ENCODE assay signal across 15 cellular contexts in the genomic region with DNA sequence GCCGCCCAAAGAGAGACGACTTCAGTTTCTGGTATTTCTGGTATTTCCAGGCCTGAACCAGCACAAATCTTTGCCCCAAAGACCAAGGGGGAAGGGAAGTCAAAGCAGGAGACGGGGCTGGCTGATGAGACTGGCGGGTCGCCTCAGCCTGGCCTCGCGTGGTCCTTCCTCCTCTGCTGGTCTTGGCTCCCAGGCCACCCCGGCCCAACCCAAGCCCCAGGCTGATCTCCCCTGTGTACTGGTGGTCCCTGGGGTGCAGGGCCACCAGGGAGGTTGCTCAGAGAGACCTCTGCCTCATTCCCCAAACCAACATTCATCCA. TPM values are rescaled to one million over a fixed set of nuclear protein-coding genes. Genes with fewer than 3 reads are reported as not detected.
"Had no signal": no experiment of that assay in that cellular context is flagged by ENCODE, and none has a peak within 500 bp of the region (broad histone marks: within the 10 kb centered on the region; RNA-seq: fewer than 3 reads in every experiment).

No MANE protein-coding gene starts in this region.

- H3K27ac ChIP-seq: esophagus muscularis mucosa, tibial artery had no signal

- H3K9me3 ChIP-seq: esophagus muscularis mucosa, tibial artery had no signal

- H3K4me3 ChIP-seq: esophagus muscularis mucosa, skin epidermis, tibial artery had no signal

- H3K27ac Mint-ChIP-seq: activated naive CD8-positive, alpha-beta T cell treated with anti-CD3 and anti-CD28 coated beads, Interleukin-2, amount 10 ng/mL, durations not matched to agents 7 days and 5 days; T-helper 2 cell treated with Interferon-gamma antibody and Interleukin-4, amounts not matched to agents 5 μg/mL and 100 μg/mL, for 36 hours had no signal

- H3K9me3 Mint-ChIP-seq: activated naive CD8-positive, alpha-beta T cell treated with anti-CD3 and anti-CD28 coated beads, Interleukin-2, amount 10 ng/mL, durations not matched to agents 7 days and 5 days; activated T-cell treated with anti-CD3 and anti-CD28 coated beads, Interleukin-2, amount 50 U/mL, for 4 hours; stimulated activated effector memory CD8-positive, alpha-beta T cell treated with anti-CD3 and anti-CD28 coated beads, Interleukin-12 subunit alpha, Interleukin-12 subunit beta, amount 100 ng/mL, for 72 hours; T-helper 2 cell treated with Interferon-gamma antibody and Interleukin-4, amounts not matched to agents 5 μg/mL and 100 μg/mL, for 36 hours had no signal

- FAIRE-seq: endometrium, islet of Langerhans had no signal

- DNase-seq: activated CD4-positive, alpha-beta T cell treated with anti-CD3 and anti-CD28 coated beads, Interleukin-2, amount 50 U/mL, for 4 hours; activated gamma-delta T cell treated with Interleukin-2 at 50 U/mL for 16 hours; activated T-cell treated with anti-CD3 and anti-CD28 coated beads, Interleukin-2, amount 50 U/mL, for 4 hours; foreskin fibroblast; left ventricle myocardium superior; SW 1271 had no signal

- H3K27me3 ChIP-seq: esophagus muscularis mucosa, tibial artery had no signal

- H3K4me3 Mint-ChIP-seq: activated naive CD8-positive, alpha-beta T cell treated with anti-CD3 and anti-CD28 coated beads, Interleukin-2, amount 10 ng/mL, durations not matched to agents 7 days and 5 days; activated T-cell treated with anti-CD3 and anti-CD28 coated beads, Interleukin-2, amount 50 U/mL, for 4 hours; stimulated activated effector memory CD8-positive, alpha-beta T cell treated with anti-CD3 and anti-CD28 coated beads, Interleukin-12 subunit alpha, Interleukin-12 subunit beta, amount 100 ng/mL, for 72 hours; T-helper 2 cell treated with Interferon-gamma antibody and Interleukin-4, amounts not matched to agents 5 μg/mL and 100 μg/mL, for 36 hours had no signal

- H3K27me3 Mint-ChIP-seq: activated naive CD8-positive, alpha-beta T cell treated with anti-CD3 and anti-CD28 coated beads, Interleukin-2, amount 10 ng/mL, durations not matched to agents 7 days and 5 days had no signal

- ATAC-seq: activated CD4-positive, CD25-positive, alpha-beta regulatory T cell treated with anti-CD3 and anti-CD28 coated beads, Interleukin-2, amount 50 U/mL, for 24 hours; activated T-cell treated with anti-CD3 and anti-CD28 coated beads, Interleukin-2, amount 50 U/mL, for 4 hours; stimulated activated effector memory CD8-positive, alpha-beta T cell treated with anti-CD3 and anti-CD28 coated beads, Interleukin-12 subunit alpha, Interleukin-12 subunit beta, amount 100 ng/mL, for 72 hours had no signal

RNA-seq across cellular contexts. Expression of gene WNT4, which starts 19.9 kb away (rescaled TPM):
- total RNA-seq: activated naive CD8-positive, alpha-beta T cell treated with anti-CD3 and anti-CD28 coated beads, Interleukin-2, amount 10 ng/mL, durations not matched to agents 7 days and 5 days; activated T-cell treated with anti-CD3 and anti-CD28 coated beads, Interleukin-2, amount 50 U/mL, for 4 hours had no signal
